1 cellular context compared by ENCODE assay signal in genomic region chr7:107559864-107560263, GRCh38.
TF ChIP-seq lines count a peak whose summit lies in the region.

No MANE protein-coding gene starts in this region.

TF ChIP-seq in IMR-90, 13 proteins besides CTCF, POLR2A, EP300 and RAD21:
- TF ChIP-seq BHLHE40 (IDR thresholded peaks at IDR 0.05; ENCODE audit: low read depth, low read length) (no peak), CEBPB (IDR thresholded peaks at IDR 0.05; ENCODE audit: low read depth, low read length) (no peak), MAFK (IDR thresholded peaks at IDR 0.05; ENCODE audit: low read depth, low read length) (peak; percentile 90)
